1 cellular context compared by ENCODE assay signal in genomic region chr2:241609859-241610793, GRCh38.
TF ChIP-seq lines count a peak whose summit lies in the region.

No MANE protein-coding gene starts in this region.

TF ChIP-seq in HepG2, 621 proteins besides CTCF, POLR2A, EP300 and RAD21 (continues in another document):
- TF ChIP-seq MTA3 (CRISPR knock-in tag; IDR thresholded peaks at IDR 0.05) (no peak), ZNF142 (CRISPR knock-in tag; IDR thresholded peaks at IDR 0.05) (peak; percentile 64; the same call in 1 of the 2 replicates), PAXIP1 (CRISPR knock-in tag; conservative IDR thresholded peaks at IDR 0.05) (peak; percentile 78), ZNF629 (CRISPR knock-in tag; conservative IDR thresholded peaks at IDR 0.05) (peak; percentile 17; the same call in 1 of the 2 replicates), GATAD1 (CRISPR knock-in tag; IDR thresholded peaks at IDR 0.05) (peak; percentile 71), ZNF879 (CRISPR knock-in tag; IDR thresholded peaks at IDR 0.05) (peak; percentile 80; the same call in 1 of the 2 replicates), TEF (CRISPR knock-in tag; IDR thresholded peaks at IDR 0.05) (no peak; the same call in 1 of the 2 replicates), ZNF225 (CRISPR knock-in tag; IDR thresholded peaks at IDR 0.05) (no peak; the same call in 1 of the 2 replicates), ZKSCAN8 (CRISPR knock-in tag; IDR thresholded peaks at IDR 0.05; ENCODE audit: borderline replicate concordance) (peak; percentile 57; the same call in 1 of the 2 replicates), SMARCC2 (IDR thresholded peaks at IDR 0.05) (no peak), WIZ (CRISPR knock-in tag; IDR thresholded peaks at IDR 0.05) (0 out of 2 replicates have a peak, but pooled peaks have one; percentile 88), HMG20B (CRISPR knock-in tag; conservative IDR thresholded peaks at IDR 0.05) (0 out of 2 replicates have a peak, but pooled peaks have one; percentile 19), HNF4G (IDR thresholded peaks at IDR 0.05; ENCODE audit: borderline replicate concordance, low read depth, low read length) (no peak), HNF4G (CRISPR knock-in tag; IDR thresholded peaks at IDR 0.05; ENCODE audit: borderline replicate concordance, low read depth) (peak; percentile 82), MTA1 (CRISPR knock-in tag; IDR thresholded peaks at IDR 0.05; ENCODE audit: borderline replicate concordance) (peak; percentile 19; the same call in 1 of the 2 replicates), ZFY (CRISPR knock-in tag; IDR thresholded peaks at IDR 0.05) (peak; percentile 95), IRF2 (CRISPR knock-in tag; IDR thresholded peaks at IDR 0.05) (peak; percentile 76; the same call in 1 of the 2 replicates), ATF4 (CRISPR knock-in tag; IDR thresholded peaks at IDR 0.05) (no peak; a peak in 1 of 4 replicates), ZNF24 (IDR thresholded peaks at IDR 0.05) (no peak), GABPB1 (CRISPR knock-in tag; IDR thresholded peaks at IDR 0.05) (peak; percentile 92), ZNF619 (CRISPR knock-in tag; IDR thresholded peaks at IDR 0.05) (peak; percentile 46; the same call in 1 of the 2 replicates), SIN3A (IDR thresholded peaks at IDR 0.05; ENCODE audit: borderline replicate concordance, low read depth, low read length) (peak; percentile 69; the same call in 1 of the 2 replicates), IKZF1 (IDR thresholded peaks at IDR 0.05) (no peak), ZNF766 (CRISPR knock-in tag; IDR thresholded peaks at IDR 0.05; ENCODE audit: borderline replicate concordance) (peak; percentile 66; the same call in 1 of the 2 replicates), FOSL2 (CRISPR knock-in tag; IDR thresholded peaks at IDR 0.05) (peak; percentile 18), NFRKB (IDR thresholded peaks at IDR 0.05) (no peak), ZNF784 (CRISPR knock-in tag; IDR thresholded peaks at IDR 0.05; ENCODE audit: borderline replicate concordance) (peak; percentile 15; the same call in 1 of the 2 replicates), MED13 (CRISPR knock-in tag; IDR thresholded peaks at IDR 0.05) (peak; percentile 76; the same call in 1 of the 2 replicates), PHF21A (CRISPR knock-in tag; IDR thresholded peaks at IDR 0.05) (peak; percentile 83), ZNF501 (CRISPR knock-in tag; IDR thresholded peaks at IDR 0.05) (peak; percentile 74; the same call in 1 of the 2 replicates), ZNF652 (CRISPR knock-in tag; IDR thresholded peaks at IDR 0.05; ENCODE audit: borderline replicate concordance, low read depth) (no peak), ZNF34 (CRISPR knock-in tag; IDR thresholded peaks at IDR 0.05; ENCODE audit: borderline replicate concordance) (no peak), MTF1 (CRISPR knock-in tag; IDR thresholded peaks at IDR 0.05) (0 out of 2 replicates have a peak, but pooled peaks have one; percentile 3), ZNF703 (CRISPR knock-in tag; IDR thresholded peaks at IDR 0.05; ENCODE audit: borderline replicate concordance) (peak; percentile 69; the same call in 1 of the 2 replicates), NFKB2 (CRISPR knock-in tag; IDR thresholded peaks at IDR 0.05; ENCODE audit: borderline replicate concordance) (peak; percentile 89; the same call in 1 of the 2 replicates), FOXP4 (CRISPR knock-in tag; IDR thresholded peaks at IDR 0.05) (peak; percentile 39; the same call in 1 of the 2 replicates), YEATS2 (CRISPR knock-in tag; IDR thresholded peaks at IDR 0.05; ENCODE audit: borderline replicate concordance) (no peak), FOXA1 (IDR thresholded peaks at IDR 0.05) (no peak), FOXA1 (CRISPR knock-in tag; IDR thresholded peaks at IDR 0.05) (0 out of 2 replicates have a peak, but pooled peaks have one; percentile 29), ZNF331 (CRISPR knock-in tag; IDR thresholded peaks at IDR 0.05) (peak; percentile 82), GTF2F1 (IDR thresholded peaks at IDR 0.05; ENCODE audit: low read length) (0 out of 2 replicates have a peak, but pooled peaks have one; percentile 19), DNMT1 (CRISPR knock-in tag; IDR thresholded peaks at IDR 0.05) (peak; percentile 99), RFXAP (CRISPR knock-in tag; IDR thresholded peaks at IDR 0.05; ENCODE audit: borderline replicate concordance) (peak; percentile 78; the same call in 1 of the 2 replicates)
